Comparison of ENCODE assay signal across 11 cellular contexts in the genomic region with DNA sequence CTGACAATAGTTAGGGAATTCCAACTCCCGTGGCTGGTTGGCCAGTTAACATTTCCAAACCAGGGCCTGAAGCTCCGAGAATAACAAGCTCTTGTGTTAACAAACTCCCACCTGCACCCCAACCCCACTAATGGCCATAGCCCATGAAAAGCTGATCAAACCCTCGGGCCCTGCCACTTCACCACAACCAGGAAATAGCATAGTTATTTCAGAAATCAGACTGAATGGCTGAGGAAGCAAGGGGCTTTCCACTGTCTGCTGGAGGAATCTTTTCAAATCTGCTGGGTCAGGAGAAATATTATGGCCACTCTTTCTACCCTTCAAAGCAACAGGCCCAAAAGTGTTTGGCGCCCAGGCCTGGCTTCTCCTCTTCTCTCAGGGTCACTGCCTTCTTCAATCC.
DNase-seq lines count a peak whose midpoint lies in the region; ATAC-seq and TF ChIP-seq lines count a peak whose summit lies in the region.
"Had no signal": no experiment of that assay in that cellular context is flagged by ENCODE, and none has a peak within 500 bp of the region (broad histone marks: within the 10 kb centered on the region; RNA-seq: fewer than 3 reads in every experiment).

No MANE protein-coding gene starts in this region.

- peaks cover 41% of the 10 kb centered on the region for H3K4me1 Mint-ChIP-seq in CD8-positive, alpha-beta T cell (ENCODE audit: low read depth)
- peaks cover 53% of the 10 kb centered on the region for H3K4me1 Mint-ChIP-seq in activated naive CD8-positive, alpha-beta T cell treated with anti-CD3 and anti-CD28 coated beads, Interleukin-2, amount 50 U/mL, for 24 hours

- intact Hi-C loops in CD8-positive, alpha-beta T cell (cut with DNase I, micrococcal nuclease): no loop called here

- H3K4me1 ChIP-seq in CD8-positive, alpha-beta T cell (ENCODE audit: insufficient read depth, low read length): peaks cover 32% of the 10 kb centered on the region
- H3K4me1 ChIP-seq: esophagus squamous epithelium had no signal

- CTCF ChIA-PET in CD8-positive, alpha-beta T cell (lab: Charles Lee): interaction anchor here (1.1 kb wide), 1 partner anchor 125 kb away, joined by 3 read pairs; no protein-coding TSS in a partner anchor

- H3K9me3 ChIP-seq in CD8-positive, alpha-beta T cell (ENCODE audit: low read length): no peaks in the 10 kb centered on the region
- H3K9me3 ChIP-seq: esophagus squamous epithelium had no signal

- ATAC-seq in CD8-positive, alpha-beta T cell: no peak
- peak; percentile 38 for ATAC-seq in GM18868 (IDR thresholded peaks at IDR 0.05; ENCODE audit: unreplicated experiment)
- ATAC-seq in HG02973 (IDR thresholded peaks at IDR 0.05; ENCODE audit: unreplicated experiment): peak; percentile 31
- ATAC-seq in activated naive CD8-positive, alpha-beta T cell treated with anti-CD3 and anti-CD28 coated beads, Interleukin-2, amount 50 U/mL, for 24 hours: no peak
- ATAC-seq: K562 had no signal

- H3K4me3 Mint-ChIP-seq in CD8-positive, alpha-beta T cell: no peak overlapping the region
- H3K4me3 Mint-ChIP-seq in activated naive CD8-positive, alpha-beta T cell treated with anti-CD3 and anti-CD28 coated beads, Interleukin-2, amount 50 U/mL, for 24 hours: no peak overlapping the region

- TF ChIP-seq CTCF in CD8-positive, alpha-beta T cell (IDR thresholded peaks at IDR 0.05): no peak

- H3K27me3 ChIP-seq in CD8-positive, alpha-beta T cell (ENCODE audit: insufficient read depth, low read length): no peaks in the 10 kb centered on the region
- H3K27me3 ChIP-seq: esophagus squamous epithelium had no signal

- H3K27ac ChIP-seq in CD8-positive, alpha-beta T cell (ENCODE audit: low read depth, low read length): no peak overlapping the region
- H3K27ac ChIP-seq: esophagus squamous epithelium had no signal

- no peaks in the 10 kb centered on the region for H3K27me3 Mint-ChIP-seq in CD8-positive, alpha-beta T cell (ENCODE audit: low read depth)
- peaks cover 3% of the 10 kb centered on the region for H3K27me3 Mint-ChIP-seq in activated naive CD8-positive, alpha-beta T cell treated with anti-CD3 and anti-CD28 coated beads, Interleukin-2, amount 50 U/mL, for 24 hours

- peaks cover 3% of the 10 kb centered on the region for H3K9me3 Mint-ChIP-seq in CD8-positive, alpha-beta T cell
- H3K9me3 Mint-ChIP-seq in activated naive CD8-positive, alpha-beta T cell treated with anti-CD3 and anti-CD28 coated beads, Interleukin-2, amount 50 U/mL, for 24 hours: peaks cover 10% of the 10 kb centered on the region

- H3K36me3 Mint-ChIP-seq in CD8-positive, alpha-beta T cell: no peaks in the 10 kb centered on the region
- peaks cover 12% of the 10 kb centered on the region for H3K36me3 Mint-ChIP-seq in activated naive CD8-positive, alpha-beta T cell treated with anti-CD3 and anti-CD28 coated beads, Interleukin-2, amount 50 U/mL, for 24 hours (ENCODE audit: low read depth)

- POLR2A ChIA-PET in CD8-positive, alpha-beta T cell (lab: Charles Lee): interaction anchor here (0.6 kb wide), 1 partner anchor 62 kb away, joined by 4 read pairs; no protein-coding TSS in a partner anchor

- H3K27ac Mint-ChIP-seq in CD8-positive, alpha-beta T cell: peak overlapping the region; percentile 82
- peak overlapping the region; percentile 68 for H3K27ac Mint-ChIP-seq in activated naive CD8-positive, alpha-beta T cell treated with anti-CD3 and anti-CD28 coated beads, Interleukin-2, amount 50 U/mL, for 24 hours

- H3K36me3 ChIP-seq in CD8-positive, alpha-beta T cell (ENCODE audit: insufficient read depth, low read length): no peaks in the 10 kb centered on the region
- H3K36me3 ChIP-seq: esophagus squamous epithelium had no signal

- no peak for DNase-seq in CD8-positive, alpha-beta T cell
- no peak for DNase-seq in activated naive CD8-positive, alpha-beta T cell treated with anti-CD3 and anti-CD28 coated beads, Interleukin-2, amount 50 U/mL, for 24 hours
- DNase-seq in NCI-H1092 (lab: John Stamatoyannopoulos, UW) (no peak), LoVo (ENCODE audit: low spot score) (no peak), NCI-H524 (lab: John Stamatoyannopoulos, UW) (no peak)
- no peak for DNase-seq in activated CD4-positive, CD25-positive, alpha-beta regulatory T cell treated with anti-CD3 and anti-CD28 coated beads, Interleukin-2, amount 50 U/mL, for 72 hours
- DNase-seq: C1 segment of cervical spinal cord, esophagus squamous epithelium had no signal

- H3K4me3 ChIP-seq in CD8-positive, alpha-beta T cell (ENCODE audit: low read depth, low read length): no peak overlapping the region
- H3K4me3 ChIP-seq: esophagus squamous epithelium, K562 had no signal

Comparison
In these comparisons a context has a peak if more than half of its experiments do, and no peak if none do; other contexts are left out.
1. ATAC-seq: peak in GM18868 (single experiment) and HG02973 (single experiment); none in CD8-positive, alpha-beta T cell (single experiment) and activated naive CD8-positive, alpha-beta T cell treated with anti-CD3 and anti-CD28 coated beads, Interleukin-2, amount 50 U/mL, for 24 hours (single experiment).